Comparison of ENCODE assay signal across 8 cellular contexts in genomic region chr2:201860541-201861154, GRCh38. TPM values are rescaled to one million over a fixed set of nuclear protein-coding genes. Genes with fewer than 3 reads are reported as not detected.
A peak's percentile ranks its signal among the peaks of the same experiment; 100 is the strongest.
DNase-seq lines count a peak whose midpoint lies in the region; ATAC-seq and TF ChIP-seq lines count a peak whose summit lies in the region.

No MANE protein-coding gene starts in this region.

- POLR2A ChIA-PET in HEK293 (lab: Yijun Ruan, JAX) = interaction anchor here (0.7 to 1.1 kb wide), 2 partner anchors 23 to 319 kb away, joined by 3 to 4 read pairs; no protein-coding TSS in a partner anchor

- intact Hi-C loops in left colon (cut with DNase I, micrococcal nuclease) = loop anchor here in 1 of 2 donors (5.0 kb wide), 1 partner anchor 317 kb away; no protein-coding TSS in a partner anchor

- DNase-seq in SKM-1 treated with dmso at 0.1 percent for 144 hours (lab: John Stamatoyannopoulos, UW; ENCODE audit: unreplicated experiment) = peak; percentile 49
- no peak for DNase-seq in SKM-1 (lab: John Stamatoyannopoulos, UW; ENCODE audit: unreplicated experiment)
- DNase-seq in NCI-H2029 (lab: John Stamatoyannopoulos, UW) = peak; percentile 0
- DNase-seq in T1000 (lab: John Stamatoyannopoulos, UW) = peak; percentile 62
- peak; percentile 33 to 77 for DNase-seq in cerebellar nuclear complex (lab: John Stamatoyannopoulos, UW)
- peak in 1 of 2 donors; percentile 22 for DNase-seq in left colon
- peak; percentile 32 for DNase-seq in stimulated activated CD8-positive, alpha-beta memory T cell treated with anti-CD3 and anti-CD28 coated beads, Interleukin-4, amount 100 ng/mL, for 48 hours

- H3K36me3 ChIP-seq in HEK293 (ENCODE audit: control insufficient read depth in 2 of 2, insufficient read depth in 1 of 2, low read length in 2 of 2) = no peaks in the 10 kb centered on the region

- CTCF ChIA-PET in HEK293 (lab: Yijun Ruan, JAX) = interaction anchor here (0.6 to 3.8 kb wide), 55 partner anchors 9 to 378 kb away, joined by 3 to 47 read pairs (median 4); partner anchors contain the start of gene SUMO1

- H3K27ac ChIP-seq in HEK293 (ENCODE audit: extremely low read depth, low read depth, low read length) = no peak overlapping the region

- no peaks in the 10 kb centered on the region for H3K9me3 ChIP-seq in HEK293 (ENCODE audit: control insufficient read depth, insufficient read depth, low read depth, low read length)

- ATAC-seq in left colon = peak; percentile 80

- peak; percentile 76 for TF ChIP-seq CTCF in HEK293 (tag by site-specific recombination; IDR thresholded peaks at IDR 0.05)

- H3K4me3 ChIP-seq in HEK293 (ENCODE audit: low read depth, low read length) = no peak overlapping the region

- peaks cover 6% of the 10 kb centered on the region for H3K4me1 ChIP-seq in HEK293 (ENCODE audit: control insufficient read depth, insufficient read depth, low read length)

TF ChIP-seq in HEK293, 187 proteins besides CTCF, POLR2A, EP300 and RAD21:
- TF ChIP-seq ZNF391 (tag by site-specific recombination; IDR thresholded peaks at IDR 0.05; ENCODE audit: borderline replicate concordance, low read depth) (0 out of 2 replicates have a peak, but pooled peaks have one; percentile 29), ZNF174 (tag by site-specific recombination; IDR thresholded peaks at IDR 0.05) (no peak), SCRT2 (tag by site-specific recombination; IDR thresholded peaks at IDR 0.05) (peak; percentile 27; the same call in 1 of the 2 replicates), YY1 (tag by site-specific recombination; IDR thresholded peaks at IDR 0.05) (no peak), PATZ1 (tag by site-specific recombination; IDR thresholded peaks at IDR 0.05) (no peak), ZBTB44 (tag by site-specific recombination; IDR thresholded peaks at IDR 0.05) (peak; percentile 28; the same call in 1 of the 2 replicates), ZNF2 (tag by site-specific recombination; IDR thresholded peaks at IDR 0.05) (peak; percentile 97), ZNF660 (tag by site-specific recombination; IDR thresholded peaks at IDR 0.05) (peak; percentile 65), ZBTB17 (tag by site-specific recombination; IDR thresholded peaks at IDR 0.05) (peak; percentile 75), ZNF654 (tag by site-specific recombination; IDR thresholded peaks at IDR 0.05; ENCODE audit: low read depth) (peak; percentile 74), ZNF239 (tag by site-specific recombination; IDR thresholded peaks at IDR 0.05) (0 out of 2 replicates have a peak, but pooled peaks have one; percentile 33)

RNA-seq across cellular contexts. Expression of gene CDK15, which starts 54.3 kb away (rescaled TPM):
- total RNA-seq in left colon = 1 to 10 TPM in 1 of 2 donors, under 1 TPM in 1; 0.24 to 1.4 TPM
